Comparison of ENCODE assay signal across 1 cellular context in the genomic region with DNA sequence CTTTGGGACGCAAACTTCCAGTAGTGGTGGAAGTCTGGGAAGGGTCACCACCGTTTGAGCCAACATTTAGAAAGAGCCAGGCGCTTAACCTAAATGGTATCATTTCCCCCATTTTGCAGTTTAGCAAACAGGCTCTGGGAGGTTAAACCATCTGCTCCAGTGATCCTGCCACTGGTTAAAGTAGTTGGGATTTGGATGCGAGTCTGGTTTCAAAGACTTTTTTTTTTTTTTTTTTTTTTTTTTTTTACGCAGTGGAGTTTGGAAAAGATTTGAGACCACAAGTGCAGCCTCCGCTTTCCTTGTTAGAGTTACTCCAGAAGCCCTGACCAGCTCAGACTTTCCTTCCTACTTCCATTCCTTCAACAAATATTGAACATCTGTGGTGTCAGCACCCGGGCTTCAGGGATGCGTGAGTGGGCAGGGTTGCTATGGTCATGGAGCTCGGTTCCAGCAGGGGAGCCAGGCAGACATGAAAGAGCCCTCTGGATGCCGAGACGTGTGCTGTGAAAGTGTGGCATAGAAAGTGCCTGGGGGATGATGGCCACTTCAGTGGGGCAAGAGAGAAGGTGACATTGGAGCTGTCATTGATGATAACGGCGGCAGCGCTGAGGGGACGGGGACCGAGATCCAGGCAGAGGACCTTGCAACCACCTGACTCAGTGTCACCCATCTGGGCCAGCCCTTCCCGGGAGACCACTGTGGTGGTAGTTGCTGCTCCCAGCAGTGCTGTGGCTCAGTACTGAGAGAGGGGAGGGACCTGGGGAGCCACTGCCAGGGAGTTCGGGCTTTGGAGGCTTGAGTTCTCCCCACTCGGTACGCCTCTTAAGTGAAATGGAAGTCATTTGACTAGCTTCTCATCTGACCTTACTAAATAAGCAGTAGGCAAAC.
TF ChIP-seq lines count a peak whose summit lies in the region.

No MANE protein-coding gene starts in this region.

TF ChIP-seq in HEK293, 187 proteins besides CTCF, POLR2A, EP300 and RAD21 (continued from another document):
- no peak for TF ChIP-seq ZNF23 (tag by site-specific recombination; IDR thresholded peaks at IDR 0.05; ENCODE audit: borderline replicate concordance)
- TF ChIP-seq ZNF639 (tag by site-specific recombination; IDR thresholded peaks at IDR 0.05), result no peak
- TF ChIP-seq PRDM4 (tag by site-specific recombination; IDR thresholded peaks at IDR 0.05), result no peak
- TF ChIP-seq ZNF16 (tag by site-specific recombination; IDR thresholded peaks at IDR 0.05; ENCODE audit: low read depth), result 0 out of 2 replicates have a peak, but pooled peaks have one; percentile 7
- TF ChIP-seq, protein P1, sequence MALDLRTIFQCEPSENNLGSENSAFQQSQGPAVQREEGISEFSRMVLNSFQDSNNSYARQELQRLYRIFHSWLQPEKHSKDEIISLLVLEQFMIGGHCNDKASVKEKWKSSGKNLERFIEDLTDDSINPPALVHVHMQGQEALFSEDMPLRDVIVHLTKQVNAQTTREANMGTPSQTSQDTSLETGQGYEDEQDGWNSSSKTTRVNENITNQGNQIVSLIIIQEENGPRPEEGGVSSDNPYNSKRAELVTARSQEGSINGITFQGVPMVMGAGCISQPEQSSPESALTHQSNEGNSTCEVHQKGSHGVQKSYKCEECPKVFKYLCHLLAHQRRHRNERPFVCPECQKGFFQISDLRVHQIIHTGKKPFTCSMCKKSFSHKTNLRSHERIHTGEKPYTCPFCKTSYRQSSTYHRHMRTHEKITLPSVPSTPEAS (tag by site-specific recombination; IDR thresholded peaks at IDR 0.05), result peak; percentile 2; the same call in 1 of the 2 replicates
- TF ChIP-seq, protein P2, sequence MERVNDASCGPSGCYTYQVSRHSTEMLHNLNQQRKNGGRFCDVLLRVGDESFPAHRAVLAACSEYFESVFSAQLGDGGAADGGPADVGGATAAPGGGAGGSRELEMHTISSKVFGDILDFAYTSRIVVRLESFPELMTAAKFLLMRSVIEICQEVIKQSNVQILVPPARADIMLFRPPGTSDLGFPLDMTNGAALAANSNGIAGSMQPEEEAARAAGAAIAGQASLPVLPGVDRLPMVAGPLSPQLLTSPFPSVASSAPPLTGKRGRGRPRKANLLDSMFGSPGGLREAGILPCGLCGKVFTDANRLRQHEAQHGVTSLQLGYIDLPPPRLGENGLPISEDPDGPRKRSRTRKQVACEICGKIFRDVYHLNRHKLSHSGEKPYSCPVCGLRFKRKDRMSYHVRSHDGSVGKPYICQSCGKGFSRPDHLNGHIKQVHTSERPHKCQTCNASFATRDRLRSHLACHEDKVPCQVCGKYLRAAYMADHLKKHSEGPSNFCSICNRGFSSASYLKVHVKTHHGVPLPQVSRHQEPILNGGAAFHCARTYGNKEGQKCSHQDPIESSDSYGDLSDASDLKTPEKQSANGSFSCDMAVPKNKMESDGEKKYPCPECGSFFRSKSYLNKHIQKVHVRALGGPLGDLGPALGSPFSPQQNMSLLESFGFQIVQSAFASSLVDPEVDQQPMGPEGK (tag by site-specific recombination; IDR thresholded peaks at IDR 0.05), result peak; percentile 9; the same call in 1 of the 2 replicates
- TF ChIP-seq ZNF302 (tag by site-specific recombination; IDR thresholded peaks at IDR 0.05; ENCODE audit: low read depth), result no peak
- peak; percentile 90 for TF ChIP-seq GLIS2 (tag by site-specific recombination; IDR thresholded peaks at IDR 0.05)
- TF ChIP-seq EGR2 (tag by site-specific recombination; IDR thresholded peaks at IDR 0.05; ENCODE audit: low read depth), result peak; percentile 29; the same call in 1 of the 2 replicates
- TF ChIP-seq, protein P3, sequence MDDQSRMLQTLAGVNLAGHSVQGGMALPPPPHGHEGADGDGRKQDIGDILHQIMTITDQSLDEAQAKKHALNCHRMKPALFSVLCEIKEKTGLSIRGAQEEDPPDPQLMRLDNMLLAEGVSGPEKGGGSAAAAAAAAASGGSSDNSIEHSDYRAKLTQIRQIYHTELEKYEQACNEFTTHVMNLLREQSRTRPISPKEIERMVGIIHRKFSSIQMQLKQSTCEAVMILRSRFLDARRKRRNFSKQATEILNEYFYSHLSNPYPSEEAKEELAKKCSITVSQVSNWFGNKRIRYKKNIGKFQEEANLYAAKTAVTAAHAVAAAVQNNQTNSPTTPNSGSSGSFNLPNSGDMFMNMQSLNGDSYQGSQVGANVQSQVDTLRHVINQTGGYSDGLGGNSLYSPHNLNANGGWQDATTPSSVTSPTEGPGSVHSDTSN (CRISPR knock-in tag; IDR thresholded peaks at IDR 0.05), result 0 out of 2 replicates have a peak, but pooled peaks have one; percentile 1
- TF ChIP-seq WT1 (tag by site-specific recombination; IDR thresholded peaks at IDR 0.05), result peak; percentile 22; the same call in 1 of the 2 replicates
- 0 out of 2 replicates have a peak, but pooled peaks have one; percentile 10 for TF ChIP-seq ZNF660 (tag by site-specific recombination; IDR thresholded peaks at IDR 0.05)
- TF ChIP-seq ZBTB48 (tag by site-specific recombination; IDR thresholded peaks at IDR 0.05), result peak; percentile 81
- no peak for TF ChIP-seq ZNF449 (tag by site-specific recombination; IDR thresholded peaks at IDR 0.05)
- TF ChIP-seq ZNF138 (tag by site-specific recombination; IDR thresholded peaks at IDR 0.05; ENCODE audit: borderline replicate concordance), result no peak
- peak; percentile 29; the same call in 1 of the 2 replicates for TF ChIP-seq YY1 (tag by site-specific recombination; IDR thresholded peaks at IDR 0.05)
- TF ChIP-seq, protein P4, sequence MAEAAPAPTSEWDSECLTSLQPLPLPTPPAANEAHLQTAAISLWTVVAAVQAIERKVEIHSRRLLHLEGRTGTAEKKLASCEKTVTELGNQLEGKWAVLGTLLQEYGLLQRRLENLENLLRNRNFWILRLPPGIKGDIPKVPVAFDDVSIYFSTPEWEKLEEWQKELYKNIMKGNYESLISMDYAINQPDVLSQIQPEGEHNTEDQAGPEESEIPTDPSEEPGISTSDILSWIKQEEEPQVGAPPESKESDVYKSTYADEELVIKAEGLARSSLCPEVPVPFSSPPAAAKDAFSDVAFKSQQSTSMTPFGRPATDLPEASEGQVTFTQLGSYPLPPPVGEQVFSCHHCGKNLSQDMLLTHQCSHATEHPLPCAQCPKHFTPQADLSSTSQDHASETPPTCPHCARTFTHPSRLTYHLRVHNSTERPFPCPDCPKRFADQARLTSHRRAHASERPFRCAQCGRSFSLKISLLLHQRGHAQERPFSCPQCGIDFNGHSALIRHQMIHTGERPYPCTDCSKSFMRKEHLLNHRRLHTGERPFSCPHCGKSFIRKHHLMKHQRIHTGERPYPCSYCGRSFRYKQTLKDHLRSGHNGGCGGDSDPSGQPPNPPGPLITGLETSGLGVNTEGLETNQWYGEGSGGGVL (tag by site-specific recombination; IDR thresholded peaks at IDR 0.05), result peak; percentile 18; the same call in 1 of the 2 replicates
- TF ChIP-seq KLF10 (tag by site-specific recombination; IDR thresholded peaks at IDR 0.05), result no peak
- TF ChIP-seq SP3 (tag by site-specific recombination; IDR thresholded peaks at IDR 0.05), result no peak
- TF ChIP-seq ZNF239 (tag by site-specific recombination; IDR thresholded peaks at IDR 0.05), result no peak
- 0 out of 2 replicates have a peak, but pooled peaks have one; percentile 35 for TF ChIP-seq ZNF366 (tag by site-specific recombination; conservative IDR thresholded peaks at IDR 0.05)
- TF ChIP-seq ZNF423 (tag by site-specific recombination; IDR thresholded peaks at IDR 0.05), result peak; percentile 62; the same call in 1 of the 2 replicates
- TF ChIP-seq ZNF664 (tag by site-specific recombination; IDR thresholded peaks at IDR 0.05), result no peak
- peak; percentile 89 for TF ChIP-seq ZNF600 (tag by site-specific recombination; IDR thresholded peaks at IDR 0.05)
- TF ChIP-seq, protein P5, sequence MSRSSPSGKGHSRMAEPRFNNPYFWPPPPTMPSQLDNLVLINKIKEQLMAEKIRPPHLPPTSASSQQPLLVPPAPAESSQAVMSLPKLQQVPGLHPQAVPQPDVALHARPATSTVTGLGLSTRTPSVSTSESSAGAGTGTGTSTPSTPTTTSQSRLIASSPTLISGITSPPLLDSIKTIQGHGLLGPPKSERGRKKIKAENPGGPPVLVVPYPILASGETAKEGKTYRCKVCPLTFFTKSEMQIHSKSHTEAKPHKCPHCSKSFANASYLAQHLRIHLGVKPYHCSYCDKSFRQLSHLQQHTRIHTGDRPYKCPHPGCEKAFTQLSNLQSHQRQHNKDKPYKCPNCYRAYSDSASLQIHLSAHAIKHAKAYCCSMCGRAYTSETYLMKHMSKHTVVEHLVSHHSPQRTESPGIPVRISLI (tag by site-specific recombination; IDR thresholded peaks at IDR 0.05), result peak; percentile 99
- TF ChIP-seq ZNF670 (tag by site-specific recombination; IDR thresholded peaks at IDR 0.05; ENCODE audit: low read depth), result no peak
- peak; percentile 99 for TF ChIP-seq PRDM1 (tag by site-specific recombination; IDR thresholded peaks at IDR 0.05)
- peak; percentile 69 for TF ChIP-seq YY2 (tag by site-specific recombination; IDR thresholded peaks at IDR 0.05)
- peak; percentile 65 for TF ChIP-seq ZFHX2 (tag by site-specific recombination; conservative IDR thresholded peaks at IDR 0.05)
- TF ChIP-seq INSM2 (tag by site-specific recombination; IDR thresholded peaks at IDR 0.05), result no peak
- TF ChIP-seq SP2 (tag by site-specific recombination; IDR thresholded peaks at IDR 0.05), result no peak
- 0 out of 2 replicates have a peak, but pooled peaks have one; percentile 18 for TF ChIP-seq SP7 (tag by site-specific recombination; IDR thresholded peaks at IDR 0.05)
- no peak; the same call in 1 of the 2 replicates for TF ChIP-seq FEZF1 (tag by site-specific recombination; IDR thresholded peaks at IDR 0.05)
- TF ChIP-seq ZNF510 (tag by site-specific recombination; IDR thresholded peaks at IDR 0.05; ENCODE audit: insufficient replicate concordance), result no peak
- 0 out of 2 replicates have a peak, but pooled peaks have one; percentile 2 for TF ChIP-seq ZNF561 (tag by site-specific recombination; IDR thresholded peaks at IDR 0.05; ENCODE audit: borderline replicate concordance)
- TF ChIP-seq ZIC2 (tag by site-specific recombination; IDR thresholded peaks at IDR 0.05), result no peak; the same call in 1 of the 2 replicates
- TF ChIP-seq ZFP69B (tag by site-specific recombination; IDR thresholded peaks at IDR 0.05), result no peak
- TF ChIP-seq TRIM28 (IDR thresholded peaks at IDR 0.05; ENCODE audit: borderline replicate concordance, low read length), result peak; percentile 20; the same call in 1 of the 2 replicates
- TF ChIP-seq MZF1 (tag by site-specific recombination; IDR thresholded peaks at IDR 0.05; ENCODE audit: borderline replicate concordance), result no peak
- TF ChIP-seq ZNF335 (tag by site-specific recombination; conservative IDR thresholded peaks at IDR 0.05), result peak; percentile 93
